ENCODE assay signal across 16 cellular contexts in the genomic region with DNA sequence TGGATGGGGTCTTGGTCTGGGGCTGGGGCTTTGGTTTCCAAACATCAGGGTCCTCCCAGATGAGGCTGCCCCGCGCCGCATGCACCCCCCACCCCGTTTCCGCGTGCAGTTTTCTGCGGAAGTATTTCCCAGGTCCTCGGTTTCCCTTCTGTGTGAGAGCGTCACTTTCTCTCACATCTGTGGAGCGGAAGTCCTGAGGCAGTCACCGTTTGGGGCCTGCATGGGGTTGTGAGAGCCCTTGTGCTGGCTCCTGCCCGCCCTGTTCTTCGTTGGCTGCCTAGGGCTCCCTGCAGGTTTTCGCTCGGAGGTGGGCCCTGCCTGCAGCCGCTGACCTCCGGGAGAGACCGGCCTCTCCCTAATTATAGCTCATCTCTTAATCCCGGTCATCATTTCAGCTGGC.
A peak's percentile ranks its signal among the peaks of the same experiment; 100 is the strongest.
DNase-seq lines count a peak whose midpoint lies in the region; ATAC-seq and TF ChIP-seq lines count a peak whose summit lies in the region.
"Had no signal": no experiment of that assay in that cellular context is flagged by ENCODE, and none has a peak within 500 bp of the region (broad histone marks: within the 10 kb centered on the region; RNA-seq: fewer than 3 reads in every experiment).

No MANE protein-coding gene starts in this region.

- H3K4me3 ChIP-seq in A673 (ENCODE audit: low read depth, low read length, poor library complexity, severe bottlenecking) = no peak overlapping the region
- no peak overlapping the region for H3K4me3 ChIP-seq in HL-60 (replicated peaks; ENCODE audit: insufficient read depth, low read length)
- H3K4me3 ChIP-seq in psoas muscle = no peak overlapping the region
- H3K4me3 ChIP-seq: A549, SJCRH30 had no signal

- intact Hi-C loops in A673 (cut with micrococcal nuclease; ENCODE audit: unreplicated experiment) = no loop called here
- intact Hi-C loops in psoas muscle (cut with DNase I) = loop anchor here in 1 of 2 donors (5.0 kb wide), 1 partner anchor 47 kb away; no protein-coding TSS in a partner anchor
- intact Hi-C loops in activated CD4-positive, alpha-beta T cell treated with anti-CD3 and anti-CD28 coated beads, Interleukin-2, amount 10 ng/mL, durations not matched to agents 24 days and 14 days (cut with micrococcal nuclease) = no loop called here

- WGBS in psoas muscle, 3 donors = 55 to 68% (median 63%) methylated on average over 19 of the region's 19 CpGs

- H3K4me1 Mint-ChIP-seq in brain = peaks cover 94% of the 10 kb centered on the region
- H3K4me1 Mint-ChIP-seq in activated CD4-positive, alpha-beta T cell treated with anti-CD3 and anti-CD28 coated beads, Interleukin-2, amount 10 ng/mL, durations not matched to agents 24 days and 14 days = peaks cover 24% of the 10 kb centered on the region

- TF ChIP-seq CTCF in A673 (conservative IDR thresholded peaks at IDR 0.05; ENCODE audit: low read depth, low read length) (no peak), HL-60 (IDR thresholded peaks at IDR 0.05; ENCODE audit: insufficient read depth, low read length) (no peak), brain (conservative IDR thresholded peaks at IDR 0.05) (no peak), psoas muscle (IDR thresholded peaks at IDR 0.05) (no peak)

- H3K27me3 ChIP-seq in A673 (replicated peaks; ENCODE audit: insufficient read depth, low read depth, low read length, poor library complexity) (no peaks in the 10 kb centered on the region), HL-60 (ENCODE audit: insufficient read depth, poor library complexity, severe bottlenecking) (no peaks in the 10 kb centered on the region), psoas muscle (ENCODE audit: insufficient read depth in 3 of 3, low read length in 2 of 3) (no peaks in the 10 kb centered on the region)
- H3K27me3 ChIP-seq: SJCRH30 had no signal

- H3K36me3 ChIP-seq in A673 (ENCODE audit: insufficient read depth, low read length, poor library complexity, severe bottlenecking) (no peaks in the 10 kb centered on the region), psoas muscle (ENCODE audit: insufficient read depth in 1 of 2, low read depth in 1 of 2) (no peaks in the 10 kb centered on the region)

- H3K27me3 Mint-ChIP-seq in brain = no peaks in the 10 kb centered on the region
- no peaks in the 10 kb centered on the region for H3K27me3 Mint-ChIP-seq in activated CD4-positive, alpha-beta T cell treated with anti-CD3 and anti-CD28 coated beads, Interleukin-2, amount 10 ng/mL, durations not matched to agents 24 days and 14 days

- ATAC-seq in psoas muscle (peak in 3 of 4 donors; percentile 42 to 57 (median 47)), GM18517 (IDR thresholded peaks at IDR 0.05; ENCODE audit: unreplicated experiment) (no peak), GM21717 (IDR thresholded peaks at IDR 0.05; ENCODE audit: unreplicated experiment) (no peak)
- ATAC-seq: A549; CD8-positive, alpha-beta T cell had no signal

- peaks cover 54% of the 10 kb centered on the region for H3K4me1 ChIP-seq in A673 (ENCODE audit: insufficient read depth, low read length, poor library complexity, severe bottlenecking)
- peaks cover 76% of the 10 kb centered on the region for H3K4me1 ChIP-seq in psoas muscle

- POLR2A ChIA-PET in A673 (lab: Charles Lee; ENCODE audit: low non-redundant PET) = interaction anchor here (0.6 kb wide), 1 partner anchor 372 kb away, joined by 4 read pairs; no protein-coding TSS in a partner anchor

- CTCF ChIA-PET in A673 (lab: Charles Lee) = no interaction called here

- peak overlapping the region; percentile 75 for H3K27ac ChIP-seq in A673 (ENCODE audit: low read depth, low read length, poor library complexity, severe bottlenecking)
- H3K27ac ChIP-seq in HL-60 (replicated peaks) = peak overlapping the region; percentile 89
- peak overlapping the region; percentile 67 for H3K27ac ChIP-seq in psoas muscle
- H3K27ac ChIP-seq: KMS-11, SJCRH30 had no signal

- H3K4me3 Mint-ChIP-seq in brain = no peak overlapping the region
- H3K4me3 Mint-ChIP-seq in activated CD4-positive, alpha-beta T cell treated with anti-CD3 and anti-CD28 coated beads, Interleukin-2, amount 10 ng/mL, durations not matched to agents 24 days and 14 days = no peak overlapping the region
- H3K4me3 Mint-ChIP-seq: CD8-positive, alpha-beta T cell; HFFc6 had no signal

- BruUV-seq in A673 (replicated peaks; lab: Mats Ljungman, UMichigan) = no TSS peak

- H3K27ac Mint-ChIP-seq in brain = peak overlapping the region in 3 of 5 experiments; percentile 48 to 78 (median 70)
- H3K27ac Mint-ChIP-seq in activated CD4-positive, alpha-beta T cell treated with anti-CD3 and anti-CD28 coated beads, Interleukin-2, amount 10 ng/mL, durations not matched to agents 24 days and 14 days = no peak overlapping the region
- H3K27ac Mint-ChIP-seq: CD8-positive, alpha-beta T cell; HFFc6 had no signal

- peaks cover 0 to 7% (median 5%) of the 10 kb centered on the region in 5 experiments for H3K9me3 Mint-ChIP-seq in brain
- H3K9me3 Mint-ChIP-seq in activated CD4-positive, alpha-beta T cell treated with anti-CD3 and anti-CD28 coated beads, Interleukin-2, amount 10 ng/mL, durations not matched to agents 24 days and 14 days = no peaks in the 10 kb centered on the region
- H3K9me3 Mint-ChIP-seq: CD8-positive, alpha-beta T cell; HFFc6 had no signal

- DNase-seq in A673 (ENCODE audit: low spot score) (no peak), HL-60 (ENCODE audit: low read depth in 1 of 2, low spot score in 1 of 2) (peak in 1 of 2 experiments; percentile 58), psoas muscle (no peak)
- DNase-seq in activated CD4-positive, alpha-beta T cell treated with anti-CD3 and anti-CD28 coated beads, Interleukin-2, amount 10 ng/mL, durations not matched to agents 24 days and 14 days = no peak
- DNase-seq in activated CD4-positive, alpha-beta T cell treated with anti-CD3 and anti-CD28 coated beads for 4 hours = no peak
- DNase-seq: AML-193; CD8-positive, alpha-beta T cell; HFFc6; NCI-H1105 treated with DMSO at 0.1 percent for 48 hours; NCI-H187 treated with DMSO at 0.1 percent for 48 hours; SJCRH30 had no signal

- H3K36me3 Mint-ChIP-seq in brain = peaks cover 5% of the 10 kb centered on the region
- H3K36me3 Mint-ChIP-seq in activated CD4-positive, alpha-beta T cell treated with anti-CD3 and anti-CD28 coated beads, Interleukin-2, amount 10 ng/mL, durations not matched to agents 24 days and 14 days (ENCODE audit: low read depth) = peaks cover 2% of the 10 kb centered on the region
- H3K36me3 Mint-ChIP-seq: CD8-positive, alpha-beta T cell had no signal

- H3K9me3 ChIP-seq in A673 (ENCODE audit: low read depth, low read length, poor library complexity, severe bottlenecking) (no peaks in the 10 kb centered on the region), psoas muscle (no peaks in the 10 kb centered on the region)
- H3K9me3 ChIP-seq: A549, SJCRH30 had no signal

Comparison
In these comparisons a context has a peak if more than half of its experiments do, and no peak if none do; other contexts are left out.
1. ATAC-seq: peak in psoas muscle (3 of 4); none in GM18517 (single experiment) and GM21717 (single experiment).
2. Peak in every context shown above with its lines, with median percentiles within 50 percentile points of each other: H3K27ac ChIP-seq.